Comparison of ENCODE assay signal across 22 cellular contexts in genomic region chr1:24544239-24544638, GRCh38. TPM values are rescaled to one million over a fixed set of nuclear protein-coding genes. Genes with fewer than 3 reads are reported as not detected.
"Had no signal": no experiment of that assay in that cellular context is flagged by ENCODE, and none has a peak within 500 bp of the region (broad histone marks: within the 10 kb centered on the region; RNA-seq: fewer than 3 reads in every experiment).

No MANE protein-coding gene starts in this region.

- ATAC-seq: right cardiac atrium had no signal

- H3K9me3 ChIP-seq: adrenal gland, esophagus muscularis mucosa, suprapubic skin, upper lobe of left lung had no signal

- DNase-seq: activated CD4-positive, alpha-beta memory T cell treated with anti-CD3 and anti-CD28 coated beads, Interleukin-2, amount 10 ng/mL, durations not matched to agents 7 days and 5 days; activated CD4-positive, alpha-beta T cell treated with anti-CD3 and anti-CD28 coated beads for 4 hours; activated effector memory CD4-positive, alpha-beta T cell treated with Interleukin-2 at 50 U/mL for 16 hours; activated T-cell treated with anti-CD3 and anti-CD28 coated beads, Interleukin-2, amount 50 U/mL, for 24 hours; adrenal gland; dorsolateral prefrontal cortex; hippocampal formation; kidney glomerular epithelial cell; nucleus accumbens; right cardiac atrium; small intestine; T-helper 2 cell; upper lobe of left lung had no signal

- H3K27me3 Mint-ChIP-seq: activated naive CD4-positive, alpha-beta T cell treated with anti-CD3 and anti-CD28 coated beads, Interleukin-2, amount 50 U/mL, for 24 hours; activated T-cell treated with anti-CD3 and anti-CD28 coated beads, Interleukin-2, amount 50 U/mL, for 24 hours; stimulated activated naive CD8-positive, alpha-beta T cell treated with anti-CD3 and anti-CD28 coated beads, Interleukin-15, Interleukin-2, amounts not matched to agents 100 ng/mL and 50 ng/mL, for 24 hours had no signal

- H3K36me3 ChIP-seq: adrenal gland, cardiac muscle cell, esophagus muscularis mucosa, suprapubic skin, upper lobe of left lung had no signal

- H3K27ac ChIP-seq: adrenal gland, cardiac muscle cell, dorsolateral prefrontal cortex, esophagus muscularis mucosa, suprapubic skin, upper lobe of left lung had no signal

- H3K27me3 ChIP-seq: adrenal gland, cardiac muscle cell, suprapubic skin, upper lobe of left lung had no signal

- H3K4me3 ChIP-seq: adrenal gland, cardiac muscle cell, dorsolateral prefrontal cortex, esophagus muscularis mucosa, suprapubic skin, upper lobe of left lung had no signal

- H3K4me3 Mint-ChIP-seq: activated CD4-positive, alpha-beta memory T cell treated with anti-CD3 and anti-CD28 coated beads, Interleukin-2, amount 10 ng/mL, durations not matched to agents 7 days and 5 days; activated naive CD4-positive, alpha-beta T cell treated with anti-CD3 and anti-CD28 coated beads, Interleukin-2, amount 50 U/mL, for 24 hours; activated T-cell treated with anti-CD3 and anti-CD28 coated beads, Interleukin-2, amount 50 U/mL, for 24 hours; nephron; stimulated activated naive CD8-positive, alpha-beta T cell treated with anti-CD3 and anti-CD28 coated beads, Interleukin-15, Interleukin-2, amounts not matched to agents 100 ng/mL and 50 ng/mL, for 24 hours had no signal

- H3K4me1 ChIP-seq: adrenal gland, esophagus muscularis mucosa, suprapubic skin had no signal

- H3K27ac Mint-ChIP-seq: activated CD4-positive, alpha-beta memory T cell treated with anti-CD3 and anti-CD28 coated beads, Interleukin-2, amount 10 ng/mL, durations not matched to agents 7 days and 5 days; activated naive CD4-positive, alpha-beta T cell treated with anti-CD3 and anti-CD28 coated beads, Interleukin-2, amount 50 U/mL, for 24 hours; activated T-cell treated with anti-CD3 and anti-CD28 coated beads, Interleukin-2, amount 50 U/mL, for 24 hours; progenitor cell of endocrine pancreas; stimulated activated naive CD8-positive, alpha-beta T cell treated with anti-CD3 and anti-CD28 coated beads, Interleukin-15, Interleukin-2, amounts not matched to agents 100 ng/mL and 50 ng/mL, for 24 hours had no signal

RNA-seq across cellular contexts. Expression of gene NCMAP, which starts 11.6 kb away (rescaled TPM):
- total RNA-seq: activated CD4-positive, alpha-beta memory T cell treated with anti-CD3 and anti-CD28 coated beads, Interleukin-2, amount 10 ng/mL, durations not matched to agents 7 days and 5 days; cardiac muscle cell; glomerular endothelial cell; mesenteric fat pad had no signal
- polyA plus RNA-seq: cardiac muscle cell had no signal
